In genomic region chr10:12333382-12334185, GRCh38 we compare ENCODE assay signal across 8 cellular contexts.
A peak's percentile ranks its signal among the peaks of the same experiment; 100 is the strongest.
DNase-seq lines count a peak whose midpoint lies in the region; ATAC-seq lines count a peak whose summit lies in the region.

No MANE protein-coding gene starts in this region.

- ATAC-seq in GM18858 (IDR thresholded peaks at IDR 0.05; ENCODE audit: unreplicated experiment): peak; percentile 67
- peak; percentile 50 for ATAC-seq in HG03066 (IDR thresholded peaks at IDR 0.05; ENCODE audit: low read depth, unreplicated experiment)

- DNase-seq in Ammon's horn (ENCODE audit: low spot score) (peak; percentile 64), NCI-H748 treated with DMSO at 0.1 percent for 48 hours (lab: John Stamatoyannopoulos, UW) (peak; percentile 54), amniotic epithelial cell (ENCODE audit: low read depth) (peak; percentile 91), iPS-NIHi11 (ENCODE audit: low spot score) (peak; percentile 68), putamen (ENCODE audit: low spot score) (no peak)
- DNase-seq in stimulated activated CD4-positive, alpha-beta T cell treated with anti-CD3 and anti-CD28 coated beads, Interleukin-2, amount 100 ng/mL, for 48 hours: peak; percentile 18 to 54
